ENCODE assay signal across 9 cellular contexts in the genomic region with DNA sequence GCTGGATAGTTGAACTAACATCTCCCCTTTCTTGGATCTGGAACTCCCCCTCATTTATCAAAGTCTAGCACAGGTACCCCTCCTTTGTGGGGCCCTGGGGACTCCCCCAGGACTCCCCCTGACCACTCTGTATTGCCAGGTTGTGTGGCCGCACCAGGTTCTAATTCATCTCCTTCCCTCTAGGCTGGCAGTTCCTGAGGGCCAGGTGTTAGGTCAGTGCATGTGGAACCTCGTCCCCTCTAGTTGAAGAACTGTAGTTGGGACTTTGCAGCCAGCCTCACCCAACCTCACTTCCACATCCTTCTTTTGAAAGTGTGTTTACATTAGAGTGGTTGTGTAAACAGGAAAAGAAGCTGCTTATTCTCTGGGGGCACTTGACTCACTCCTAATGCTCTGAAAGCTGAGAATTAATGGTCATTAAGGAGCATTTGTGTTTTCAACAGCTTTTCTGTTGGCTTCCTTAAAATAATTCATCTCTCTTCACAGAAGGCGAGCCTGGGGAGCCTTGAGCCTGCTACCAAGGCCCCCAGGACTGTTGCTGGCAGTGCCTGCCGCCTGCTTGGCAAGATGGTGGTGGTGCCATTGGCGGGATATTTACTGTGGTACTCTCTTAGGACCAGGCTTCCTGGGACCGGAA. TPM values are rescaled to one million over a fixed set of nuclear protein-coding genes. Genes with fewer than 3 reads are reported as not detected.
DNase-seq lines count a peak whose midpoint lies in the region; TF ChIP-seq lines count a peak whose summit lies in the region.
"Had no signal": no experiment of that assay in that cellular context is flagged by ENCODE, and none has a peak within 500 bp of the region (broad histone marks: within the 10 kb centered on the region; RNA-seq: fewer than 3 reads in every experiment).

No MANE protein-coding gene starts in this region.

- peak overlapping the region; percentile 47; the same call in 1 of the 2 replicates for H2AFZ ChIP-seq in Loucy (ENCODE audit: low read length)
- H2AFZ ChIP-seq in PC-9 = no peak overlapping the region

- TF ChIP-seq RAD21 in liver (IDR thresholded peaks at IDR 0.05) = no peak

- H3K4me3 ChIP-seq in Loucy (ENCODE audit: low read length, poor library complexity, severe bottlenecking) (no peak overlapping the region), PC-9 (no peak overlapping the region), liver (ENCODE audit: low read depth in 1 of 3, low read length in 3 of 3) (no peak overlapping the region), ascending aorta (no peak overlapping the region)

- H3K4me2 ChIP-seq in Loucy (ENCODE audit: low read depth, low read length, poor library complexity, severe bottlenecking) (no peak overlapping the region), PC-9 (peak overlapping the region; percentile 52)

- H3F3A ChIP-seq in Loucy (ENCODE audit: low read depth) (peaks cover 9% of the 10 kb centered on the region; the same call in 1 of the 2 replicates), PC-9 (ENCODE audit: insufficient read depth, low read depth) (peaks cover 39% of the 10 kb centered on the region)

- H3K36me3 ChIP-seq in Loucy (ENCODE audit: insufficient read depth, low read length) (no peaks in the 10 kb centered on the region), PC-9 (ENCODE audit: low read depth) (no peaks in the 10 kb centered on the region), liver (ENCODE audit: control insufficient read depth in 4 of 4, insufficient read depth in 3 of 4, low read depth in 1 of 4, low read length in 3 of 4) (peaks cover 0 to 8% (median 0%) of the 10 kb centered on the region in 4 donors), ascending aorta (no peaks in the 10 kb centered on the region)

- TF ChIP-seq CTCF in Loucy (conservative IDR thresholded peaks at IDR 0.05; ENCODE audit: low read length) (no peak), PC-9 (conservative IDR thresholded peaks at IDR 0.05) (no peak), liver (IDR thresholded peaks at IDR 0.05; ENCODE audit: low read depth, low read length, missing input control) (no peak), ascending aorta (IDR thresholded peaks at IDR 0.05) (no peak)

- CTCF ChIA-PET in PC-9 (lab: Charles Lee) = no interaction called here

- H3K36me3 Mint-ChIP-seq in activated T-cell treated with anti-CD3 and anti-CD28 coated beads, Interleukin-2, amount 50 U/mL, for 24 hours (ENCODE audit: low read depth) = no peaks in the 10 kb centered on the region

- H3K9me2 ChIP-seq in Loucy (replicated peaks; ENCODE audit: low read depth, low read length) (no peaks in the 10 kb centered on the region), PC-9 (ENCODE audit: insufficient read depth) (no peaks in the 10 kb centered on the region)

- H3K4me1 ChIP-seq in Loucy (ENCODE audit: insufficient read depth, low read length, poor library complexity, severe bottlenecking) (peaks cover 69% of the 10 kb centered on the region), PC-9 (replicated peaks; ENCODE audit: insufficient read depth) (peaks cover 80% of the 10 kb centered on the region), liver (ENCODE audit: control insufficient read depth in 4 of 4, insufficient read depth in 4 of 4, low read length in 3 of 4) (peaks cover 17 to 81% (median 51%) of the 10 kb centered on the region in 4 donors), ascending aorta (peaks cover 0 to 8% of the 10 kb centered on the region in 2 donors)

- H3K27me3 ChIP-seq in Loucy (ENCODE audit: insufficient read depth, low read length, poor library complexity, severe bottlenecking) = no peaks in the 10 kb centered on the region
- H3K27me3 ChIP-seq in PC-9 (ENCODE audit: insufficient read depth, low read depth) = no peaks in the 10 kb centered on the region
- H3K27me3 ChIP-seq in liver (ENCODE audit: control insufficient read depth in 4 of 4, insufficient read depth in 4 of 4, low read length in 3 of 4) = no peaks in the 10 kb centered on the region
- no peaks in the 10 kb centered on the region for H3K27me3 ChIP-seq in ascending aorta

- H3K27ac ChIP-seq in PC-9 (peak overlapping the region; percentile 70), liver (ENCODE audit: low read depth in 1 of 2, low read length in 2 of 2) (peak overlapping the region; percentile 88 to 95), ascending aorta (no peak overlapping the region)

- WGBS in liver = 72% methylated on average over 6 of the region's 6 CpGs

- intact Hi-C loops in PC-9 (cut with micrococcal nuclease; ENCODE audit: unreplicated experiment) (no loop called here), ascending aorta (cut with DNase I) (no loop called here)

- H3K4me3 Mint-ChIP-seq in activated T-cell treated with anti-CD3 and anti-CD28 coated beads, Interleukin-2, amount 50 U/mL, for 24 hours = no peak overlapping the region
- H3K4me3 Mint-ChIP-seq: nephron had no signal

- H3K27ac Mint-ChIP-seq in activated T-cell treated with anti-CD3 and anti-CD28 coated beads, Interleukin-2, amount 50 U/mL, for 24 hours = no peak overlapping the region

- POLR2A ChIA-PET in PC-9 (lab: Charles Lee; ENCODE audit: unreplicated experiment) = interaction anchor here (0.6 kb wide), 1 partner anchor 105 kb away, joined by 4 read pairs; no protein-coding TSS in a partner anchor

- H3K9me3 ChIP-seq in Loucy (ENCODE audit: insufficient read depth, low read depth, low read length) = no peaks in the 10 kb centered on the region
- H3K9me3 ChIP-seq in PC-9 (ENCODE audit: insufficient read depth, low read depth) = no peaks in the 10 kb centered on the region
- H3K9me3 ChIP-seq in liver (ENCODE audit: control insufficient read depth in 4 of 4, low read length in 3 of 4) = no peaks in the 10 kb centered on the region
- H3K9me3 ChIP-seq in ascending aorta = no peaks in the 10 kb centered on the region

- H3K9ac ChIP-seq in Loucy (ENCODE audit: low read depth, low read length, poor library complexity, severe bottlenecking) (no peak overlapping the region), liver (ENCODE audit: low read depth in 1 of 2, low read length in 2 of 2) (peak overlapping the region in 1 of 2 donors; percentile 32)

- DNase-seq in DMS153 (lab: John Stamatoyannopoulos, UW) (peak; percentile 95), PC-9 (peak in 1 of 2 experiments; percentile 88), ascending aorta (ENCODE audit: low spot score in 2 of 2) (no peak), mesenteric fat pad (ENCODE audit: low spot score) (no peak)
- no peak for DNase-seq in activated T-cell treated with anti-CD3 and anti-CD28 coated beads, Interleukin-2, amount 50 U/mL, for 24 hours
- DNase-seq in stimulated activated naive CD4-positive, alpha-beta T cell (lab: John Stamatoyannopoulos, UW) = no peak

- no peaks in the 10 kb centered on the region for H3K79me2 ChIP-seq in Loucy (ENCODE audit: insufficient read depth, low read length)
- H3K79me2 ChIP-seq in PC-9 (ENCODE audit: low read depth) = no peaks in the 10 kb centered on the region

- H4K20me1 ChIP-seq in Loucy (ENCODE audit: insufficient read depth, low read length, poor library complexity, severe bottlenecking) (no peaks in the 10 kb centered on the region), PC-9 (ENCODE audit: insufficient read depth) (no peaks in the 10 kb centered on the region)

- peaks cover 19% of the 10 kb centered on the region for H3K4me1 Mint-ChIP-seq in activated T-cell treated with anti-CD3 and anti-CD28 coated beads, Interleukin-2, amount 50 U/mL, for 24 hours (ENCODE audit: low read depth)

- no peaks in the 10 kb centered on the region for H3K27me3 Mint-ChIP-seq in activated T-cell treated with anti-CD3 and anti-CD28 coated beads, Interleukin-2, amount 50 U/mL, for 24 hours

- H3K9me3 Mint-ChIP-seq in activated T-cell treated with anti-CD3 and anti-CD28 coated beads, Interleukin-2, amount 50 U/mL, for 24 hours = no peaks in the 10 kb centered on the region
- H3K9me3 Mint-ChIP-seq: nephron had no signal

- BruUV-seq in PC-9 (replicated peaks; lab: Mats Ljungman, UMichigan) = no TSS peak

TF ChIP-seq in liver, 16 proteins besides CTCF, POLR2A, EP300 and RAD21 (continues in another document):
- TF ChIP-seq HNF4A (conservative IDR thresholded peaks at IDR 0.05) = no peak
- TF ChIP-seq NR2F2 (IDR thresholded peaks at IDR 0.05) = no peak
- TF ChIP-seq GABPA (IDR thresholded peaks at IDR 0.05 in 1 of 2, conservative IDR thresholded peaks at IDR 0.05 in 1 of 2) = no peak
- TF ChIP-seq, protein P1, sequence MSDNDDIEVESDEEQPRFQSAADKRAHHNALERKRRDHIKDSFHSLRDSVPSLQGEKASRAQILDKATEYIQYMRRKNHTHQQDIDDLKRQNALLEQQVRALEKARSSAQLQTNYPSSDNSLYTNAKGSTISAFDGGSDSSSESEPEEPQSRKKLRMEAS (IDR thresholded peaks at IDR 0.05) = no peak
- peak; percentile 76 for TF ChIP-seq FOXA2 (IDR thresholded peaks at IDR 0.05)
- TF ChIP-seq EGR1 (IDR thresholded peaks at IDR 0.05; ENCODE audit: low read depth in 2 of 2) = no peak
- TF ChIP-seq HNF4G (IDR thresholded peaks at IDR 0.05) = no peak

RNA-seq across cellular contexts. Expression of a gene that starts 11.8 kb away (rescaled TPM):
- total RNA-seq in PC-9 (2021) (0.17 and 0.80 TPM in 2 replicates), liver (10 to 100 TPM in 1 of 2 donors, 1 to 10 TPM in 1; 7.1 to 67.6 TPM), ascending aorta (not detected), mesenteric fat pad (0.32 TPM)
- 100 to 1,000 TPM in 1 of 2 donors, 10 to 100 TPM in 1; 50.0 to 115 TPM for polyA plus RNA-seq in liver

RNA-seq across cellular contexts. Expression of a gene that starts 48.0 kb away (rescaled TPM):
- total RNA-seq in PC-9 (2021) (69.1 and 80.2 TPM in 2 replicates), liver (100 to 1,000 TPM; 176 to 202 TPM), ascending aorta (80.0 TPM), mesenteric fat pad (130 TPM)
- 100 to 1,000 TPM; 118 to 182 TPM for polyA plus RNA-seq in liver

RNA-seq across cellular contexts. Expression of a gene that starts 48.9 kb away (rescaled TPM):
- total RNA-seq in PC-9 (2021) = 77.1 and 117 TPM in 2 replicates
- 100 to 1,000 TPM in 1 of 2 donors, 10 to 100 TPM in 1; 91.3 to 128 TPM for total RNA-seq in liver
- polyA plus RNA-seq in liver = 10 to 100 TPM; 57.2 to 80.6 TPM
- total RNA-seq in ascending aorta = 113 TPM
- total RNA-seq in mesenteric fat pad = 51.5 TPM

Comparison
In these comparisons a context has a peak if more than half of its experiments do, and no peak if none do; other contexts are left out.
1. H3K27ac ChIP-seq: peak in PC-9 (single experiment) and liver (2 of 2); none in ascending aorta (0 of 2).